In genomic region chr5:103391659-103392058, GRCh38 we compare ENCODE assay signal across 1 cellular context.
TF ChIP-seq lines count a peak whose summit lies in the region.

No MANE protein-coding gene starts in this region.

TF ChIP-seq in K562, 482 proteins besides CTCF, POLR2A, EP300 and RAD21 (continued from another document):
- TF ChIP-seq PBX2 (CRISPR knock-in tag; IDR thresholded peaks at IDR 0.05; ENCODE audit: low read depth) (no peak), PBX2 (tag; conservative IDR thresholded peaks at IDR 0.05; ENCODE audit: low read depth) (peak; percentile 30; the same call in 1 of the 2 replicates), ZBED1 (IDR thresholded peaks at IDR 0.05) (no peak), CBFA2T3 (IDR thresholded peaks at IDR 0.05) (peak; percentile 69), MAFG (tag; conservative IDR thresholded peaks at IDR 0.05) (0 out of 2 replicates have a peak, but pooled peaks have one; percentile 15), SRSF9 (IDR thresholded peaks at IDR 0.05; ENCODE audit: borderline replicate concordance, low read depth, low read length) (no peak), CHD1 (IDR thresholded peaks at IDR 0.05; ENCODE audit: low read length) (no peak), ZNF57 (CRISPR knock-in tag; IDR thresholded peaks at IDR 0.05) (no peak), STAT5A (IDR thresholded peaks at IDR 0.05; ENCODE audit: borderline replicate concordance, low read length) (peak; percentile 32; the same call in 1 of the 2 replicates), TCF3 (CRISPR knock-in tag; IDR thresholded peaks at IDR 0.05) (peak; percentile 61), MEIS2 (IDR thresholded peaks at IDR 0.05; ENCODE audit: partially characterized antibody) (peak; percentile 59), TEAD4 (IDR thresholded peaks at IDR 0.05; ENCODE audit: low read length) (peak; percentile 81), TEAD4 (CRISPR knock-in tag; IDR thresholded peaks at IDR 0.05; ENCODE audit: borderline replicate concordance) (no peak)
